In genomic region chr3:178257491-178257890, GRCh38 we compare ENCODE assay signal across 1 cellular context.
TF ChIP-seq lines count a peak whose summit lies in the region.

No MANE protein-coding gene starts in this region.

TF ChIP-seq in K562, 482 proteins besides CTCF, POLR2A, EP300 and RAD21 (continued from another document):
- TF ChIP-seq ZNF512 (tag; IDR thresholded peaks at IDR 0.05) (no peak), BCOR (IDR thresholded peaks at IDR 0.05) (no peak), PRDM10 (IDR thresholded peaks at IDR 0.05; ENCODE audit: partially characterized antibody) (no peak), ATF4 (CRISPR knock-in tag; IDR thresholded peaks at IDR 0.05) (no peak), DLX4 (CRISPR knock-in tag; IDR thresholded peaks at IDR 0.05) (no peak), RBM34 (IDR thresholded peaks at IDR 0.05; ENCODE audit: borderline replicate concordance, insufficient read depth, low read length) (no peak), SOX6 (IDR thresholded peaks at IDR 0.05) (no peak), CC2D1A (IDR thresholded peaks at IDR 0.05) (no peak), ZKSCAN8 (CRISPR knock-in tag; IDR thresholded peaks at IDR 0.05) (no peak), THRB (CRISPR knock-in tag; conservative IDR thresholded peaks at IDR 0.05) (no peak)
